ENCODE assay signal across 11 cellular contexts in genomic region chr2:105747254-105747909, GRCh38. TPM values are rescaled to one million over a fixed set of nuclear protein-coding genes. Genes with fewer than 3 reads are reported as not detected.
DNase-seq lines count a peak whose midpoint lies in the region; ATAC-seq, FAIRE-seq and TF ChIP-seq lines count a peak whose summit lies in the region.
"Had no signal": no experiment of that assay in that cellular context is flagged by ENCODE, and none has a peak within 500 bp of the region (broad histone marks: within the 10 kb centered on the region; RNA-seq: fewer than 3 reads in every experiment).

No MANE protein-coding gene starts in this region.

- 89% methylated on average over 13 of the region's 13 CpGs for WGBS in K562 (ENCODE audit: insufficient coverage, low coverage, missing lambda C conversion rate)
- WGBS in mesodermal cell (ENCODE audit: insufficient coverage in 2 of 2), 2 experiments = 94 to 96% methylated on average over 10 to 11 of the region's 13 CpGs
- 48 to 51% methylated on average over 13 of the region's 13 CpGs for WGBS in testis, 2 donors

- no peak overlapping the region for H2AFZ ChIP-seq in K562 (ENCODE audit: low read depth, low read length)

- no peak overlapping the region for H3K4me3 ChIP-seq in K562
- no peak overlapping the region for H3K4me3 ChIP-seq in mesodermal cell (ENCODE audit: extremely low read depth, insufficient read depth, low read length, poor library complexity, severe bottlenecking)
- no peak overlapping the region for H3K4me3 ChIP-seq in testis

- no TSS peak for BruUV-seq in K562 (replicated peaks; lab: Mats Ljungman, UMichigan)

- H3K27me3 Mint-ChIP-seq in activated naive CD4-positive, alpha-beta T cell treated with anti-CD3 and anti-CD28 coated beads, Interleukin-2, amount 10 ng/mL, durations not matched to agents 7 days and 5 days = no peaks in the 10 kb centered on the region

- H3K27ac Mint-ChIP-seq in activated naive CD4-positive, alpha-beta T cell treated with anti-CD3 and anti-CD28 coated beads, Interleukin-2, amount 10 ng/mL, durations not matched to agents 7 days and 5 days = peak overlapping the region; percentile 95

- no peak for TF ChIP-seq RAD21 in K562 (CRISPR knock-in tag; conservative IDR thresholded peaks at IDR 0.05 in 1 of 2, IDR thresholded peaks at IDR 0.05 in 1 of 2)

- POLR2A ChIA-PET in K562 (lab: Yijun Ruan, JAX) = interaction anchor here (0.6 to 2.7 kb wide), 7 partner anchors 8 to 539 kb away, joined by 3 to 15 read pairs (median 4); no protein-coding TSS in a partner anchor

- no peak for DNase-seq in activated naive CD4-positive, alpha-beta T cell treated with anti-CD3 and anti-CD28 coated beads, Interleukin-2, amount 10 ng/mL, durations not matched to agents 7 days and 5 days
- DNase-seq in activated naive CD4-positive, alpha-beta T cell treated with Interleukin-2 at 50 U/mL for 16 hours = no peak
- DNase-seq in K562 (ENCODE audit: extremely low read depth in 1 of 4, low spot score in 3 of 4) (no peak), testis (no peak), NCI-H187 (lab: John Stamatoyannopoulos, UW) (no peak), SHP77 treated with DMSO at 0.1 percent for 48 hours (lab: John Stamatoyannopoulos, UW) (no peak)
- DNase-seq: dermis blood vessel endothelial cell, H9, NCI-H1930 had no signal

- H3K9me3 Mint-ChIP-seq in activated naive CD4-positive, alpha-beta T cell treated with anti-CD3 and anti-CD28 coated beads, Interleukin-2, amount 10 ng/mL, durations not matched to agents 7 days and 5 days = peaks cover 3% of the 10 kb centered on the region
- H3K9me3 Mint-ChIP-seq: H9 had no signal

- H3K9me3 ChIP-seq in K562 (replicated peaks; ENCODE audit: control insufficient read depth, insufficient read depth, low read depth, low read length) (no peaks in the 10 kb centered on the region), mesodermal cell (ENCODE audit: control insufficient read depth, low read length) (no peaks in the 10 kb centered on the region), testis (no peaks in the 10 kb centered on the region)

- peaks cover 37% of the 10 kb centered on the region for H3K79me2 ChIP-seq in K562 (ENCODE audit: control insufficient read depth, insufficient read depth, low read length)

- H3K4me1 ChIP-seq in K562 (replicated peaks in 1 of 2; ENCODE audit: control insufficient read depth in 2 of 2, insufficient read depth in 2 of 2, low read length in 2 of 2) (peaks cover 12 to 13% of the 10 kb centered on the region in 2 experiments), mesodermal cell (ENCODE audit: control insufficient read depth, insufficient read depth, low read length, poor library complexity, severe bottlenecking) (peaks cover 35% of the 10 kb centered on the region), testis (peaks cover 44% of the 10 kb centered on the region)

- no peak overlapping the region for H3K4me2 ChIP-seq in K562 (ENCODE audit: insufficient read depth, low read length)

- in situ Hi-C loops in K562 (cut with MboI) = no loop called here

- FAIRE-seq in K562 (lab: Jason Lieb, UNC) = peak; percentile 51

- no peak for ATAC-seq in K562
- no peak for ATAC-seq in GM21723 (IDR thresholded peaks at IDR 0.05; ENCODE audit: unreplicated experiment)

- H4K20me1 ChIP-seq in K562 (replicated peaks; ENCODE audit: control insufficient read depth, insufficient read depth, low read length) = peaks cover 9% of the 10 kb centered on the region

- TF ChIP-seq CTCF in K562 (IDR thresholded peaks at IDR 0.05 in 2 of 3, conservative IDR thresholded peaks at IDR 0.05 in 1 of 3; ENCODE audit: insufficient read depth in 2 of 3, low read depth in 1 of 3, low read length in 3 of 3) (no peak), testis (IDR thresholded peaks at IDR 0.05) (no peak)

- no peak for TF ChIP-seq EP300 in K562 (IDR thresholded peaks at IDR 0.05; ENCODE audit: low read length)

- H3K4me3 Mint-ChIP-seq in activated naive CD4-positive, alpha-beta T cell treated with anti-CD3 and anti-CD28 coated beads, Interleukin-2, amount 10 ng/mL, durations not matched to agents 7 days and 5 days = peak overlapping the region; percentile 82

- H3K9ac ChIP-seq in K562 (ENCODE audit: insufficient read depth in 1 of 2, low read depth in 2 of 2, low read length in 2 of 2) = no peak overlapping the region

- H3K27me3 ChIP-seq in K562 (ENCODE audit: control insufficient read depth in 2 of 2, insufficient read depth in 2 of 2, low read length in 2 of 2) (no peaks in the 10 kb centered on the region), testis (no peaks in the 10 kb centered on the region)

- peaks cover 56% of the 10 kb centered on the region for H3K36me3 Mint-ChIP-seq in activated naive CD4-positive, alpha-beta T cell treated with anti-CD3 and anti-CD28 coated beads, Interleukin-2, amount 10 ng/mL, durations not matched to agents 7 days and 5 days

- peaks cover 78% of the 10 kb centered on the region for H3K4me1 Mint-ChIP-seq in activated naive CD4-positive, alpha-beta T cell treated with anti-CD3 and anti-CD28 coated beads, Interleukin-2, amount 10 ng/mL, durations not matched to agents 7 days and 5 days

- CTCF ChIA-PET in activated naive CD4-positive, alpha-beta T cell treated with anti-CD3 and anti-CD28 coated beads, Interleukin-2, amount 10 ng/mL, durations not matched to agents 7 days and 5 days (lab: Charles Lee) = interaction anchor here (0.6 to 2.1 kb wide), 8 partner anchors 16 to 350 kb away, joined by 3 to 10 read pairs (median 4); no protein-coding TSS in a partner anchor
- CTCF ChIA-PET in K562 (lab: Yijun Ruan, JAX; ENCODE audit: low intra/inter-chr PET ratio) = interaction anchor here (0.6 kb wide), 1 partner anchor 715 kb away, joined by 3 read pairs; no protein-coding TSS in a partner anchor

- intact Hi-C loops in K562 (cut with micrococcal nuclease) (loop anchor here (5.0 kb wide), 1 partner anchor 170 kb away; no protein-coding TSS in a partner anchor), testis (cut with DNase I; ENCODE audit: low total_unique reads) (no loop called here)

- TF ChIP-seq POLR2A in K562 (conservative IDR thresholded peaks at IDR 0.05) = no peak
- no peak for TF ChIP-seq POLR2A in testis (IDR thresholded peaks at IDR 0.05)

- H3K27ac ChIP-seq in K562 (ENCODE audit: extremely low read depth, low read depth, low read length) = no peak overlapping the region
- peak overlapping the region; percentile 37 for H3K27ac ChIP-seq in mesodermal cell (ENCODE audit: low read depth, low read length, severe bottlenecking)
- peak overlapping the region; percentile 57 to 67 for H3K27ac ChIP-seq in testis

- no peaks in the 10 kb centered on the region for H3K9me1 ChIP-seq in K562 (ENCODE audit: control insufficient read depth, insufficient read depth, low read length)

- H3K36me3 ChIP-seq in K562 (ENCODE audit: control insufficient read depth, insufficient read depth, low read length) = peaks cover 2% of the 10 kb centered on the region; the same call in 1 of the 3 replicates
- H3K36me3 ChIP-seq in mesodermal cell (ENCODE audit: control insufficient read depth, insufficient read depth, low read length) = peaks cover 49% of the 10 kb centered on the region
- H3K36me3 ChIP-seq in testis (ENCODE audit: low read depth, missing control alignments) = no peaks in the 10 kb centered on the region

TF ChIP-seq in K562, 482 proteins besides CTCF, POLR2A, EP300 and RAD21:
- TF ChIP-seq CEBPG (CRISPR knock-in tag; IDR thresholded peaks at IDR 0.05) = no peak
- no peak for TF ChIP-seq CEBPG (tag; conservative IDR thresholded peaks at IDR 0.05 in 1 of 2, IDR thresholded peaks at IDR 0.05 in 1 of 2)
- TF ChIP-seq ZNF316 (IDR thresholded peaks at IDR 0.05) = no peak
- no peak for TF ChIP-seq RNF2 (IDR thresholded peaks at IDR 0.05)
- TF ChIP-seq SAFB (IDR thresholded peaks at IDR 0.05; ENCODE audit: borderline replicate concordance, low read depth, low read length) = no peak
- no peak for TF ChIP-seq TCF7 (IDR thresholded peaks at IDR 0.05; ENCODE audit: borderline replicate concordance)

RNA-seq across cellular contexts. Expression of gene NCK2, which starts 2.7 kb away (rescaled TPM):
- total RNA-seq in K562 (2011; cell fraction: chromatin; rRNA removed; ENCODE audit: low replicate concordance) = 6.2 and 7.3 TPM in 2 replicates
- 5.0 and 5.1 TPM in 2 replicates for total RNA-seq in K562 (2011; cell fraction: nucleolus; rRNA removed)
- 4.7 and 4.8 TPM in 2 replicates for total RNA-seq in K562 (2011; cell fraction: nucleoplasm; rRNA removed)
- total RNA-seq in K562 (2014; rRNA removed) = 23.2 and 24.6 TPM in 2 replicates
- total RNA-seq in K562 (2014; rRNA removed; fragmentation: Illumina TruSeq; extraction: Trizol) = 8.6 and 10.8 TPM in 2 replicates
- total RNA-seq in K562 (2015; rRNA removed; fragmentation: Illumina TruSeq; extraction: Trizol) = 19.6 and 21.4 TPM in 2 replicates
- total RNA-seq in K562 (2021) = 25.8 and 27.9 TPM in 2 replicates
- 4.5 and 4.8 TPM in 2 replicates for polyA plus RNA-seq in K562 (2011; rRNA removed)
- polyA plus RNA-seq in K562 (2011; cell fraction: cytosol; rRNA removed) = 4.3 and 7.8 TPM in 2 replicates
- 3.6 and 5.1 TPM in 2 replicates for polyA plus RNA-seq in K562 (2011; cell fraction: nucleus; rRNA removed)
- 27.1 and 38.2 TPM in 2 replicates for polyA plus RNA-seq in K562 (2012)
- 15.9 and 21.9 TPM in 2 replicates for polyA plus RNA-seq in K562 (2014; fragmentation: Illumina TruSeq; extraction: Trizol)
- 1 to 10 TPM in 1 of 2 experiments, under 1 TPM in 1; 0.90 to 1.8 TPM for polyA plus RNA-seq in K562 (2014; fragmentation: Nextera tagmentation; extraction: Ambion mirVana)
- polyA plus RNA-seq in K562 (2014; rRNA removed) = 24.3 and 26.3 TPM in 2 replicates
- polyA minus RNA-seq in K562 (2011; rRNA and poly(A)+ RNA removed) = 4.3 and 7.2 TPM in 2 replicates
- 2.0 and 2.6 TPM in 2 replicates for polyA minus RNA-seq in K562 (2011; cell fraction: cytosol; rRNA and poly(A)+ RNA removed)
- 4.7 and 5.4 TPM in 2 replicates for polyA minus RNA-seq in K562 (2011; cell fraction: nucleus; rRNA and poly(A)+ RNA removed)
- polyA plus RNA-seq in mesodermal cell (2013, experiment 1 of 2) = 70.3 TPM
- polyA plus RNA-seq in mesodermal cell (2013, experiment 2 of 2) = 63.0 TPM
- 100 to 1,000 TPM; 105 to 168 TPM for total RNA-seq in testis
- polyA plus RNA-seq in testis (ENCODE audit: insufficient read depth, low read depth, low replicate concordance) = 67.7 TPM
